8 cellular contexts compared by ENCODE assay signal in genomic region chr18:79680100-79680879, GRCh38. TPM values are rescaled to one million over a fixed set of nuclear protein-coding genes. Genes with fewer than 3 reads are reported as not detected.
A peak's percentile ranks its signal among the peaks of the same experiment; 100 is the strongest.
DNase-seq lines count a peak whose midpoint lies in the region; ATAC-seq, FAIRE-seq and TF ChIP-seq lines count a peak whose summit lies in the region.

No MANE protein-coding gene starts in this region.

- no peak for FAIRE-seq in HTR-8/SVneo (lab: Jason Lieb, UNC)

- H3K36me3 Mint-ChIP-seq in T-helper 17 cell (ENCODE audit: low read depth) (no peaks in the 10 kb centered on the region), chondrocyte (ENCODE audit: low read depth) (no peaks in the 10 kb centered on the region)

- peak overlapping the region; percentile 74 to 89 for H3K9ac ChIP-seq in stomach smooth muscle (ENCODE audit: low read length in 2 of 2)

- peak overlapping the region; percentile 91 for H3K4me3 Mint-ChIP-seq in T-helper 17 cell
- H3K4me3 Mint-ChIP-seq in chondrocyte (ENCODE audit: unreplicated experiment) = peak overlapping the region; percentile 76

- H3K9me3 ChIP-seq in BE2C = no peaks in the 10 kb centered on the region
- no peaks in the 10 kb centered on the region for H3K9me3 ChIP-seq in T-helper 17 cell (ENCODE audit: control insufficient read depth, low read length, poor library complexity, severe bottlenecking)
- no peaks in the 10 kb centered on the region for H3K9me3 ChIP-seq in stomach smooth muscle (ENCODE audit: control insufficient read depth in 2 of 2, low read length in 2 of 2)

- no peak for TF ChIP-seq CTCF in BE2C (IDR thresholded peaks at IDR 0.05; ENCODE audit: low read depth, low read length)
- peak; percentile 47 for TF ChIP-seq CTCF in chondrocyte (IDR thresholded peaks at IDR 0.05)

- ATAC-seq in GM19328 (IDR thresholded peaks at IDR 0.05; ENCODE audit: unreplicated experiment) (peak; percentile 0), T-helper 17 cell (no peak)

- no peaks in the 10 kb centered on the region for H3K9me3 Mint-ChIP-seq in chondrocyte (ENCODE audit: low read depth)

- H3K4me1 Mint-ChIP-seq in T-helper 17 cell (peaks cover 41% of the 10 kb centered on the region), chondrocyte (ENCODE audit: low read depth) (peaks cover 44% of the 10 kb centered on the region)

- H3K27me3 Mint-ChIP-seq in T-helper 17 cell (no peaks in the 10 kb centered on the region), chondrocyte (ENCODE audit: low read depth) (no peaks in the 10 kb centered on the region)

- no peak overlapping the region for H3K27ac ChIP-seq in stomach smooth muscle (ENCODE audit: low read length)

- H3K4me1 ChIP-seq in BE2C = no peaks in the 10 kb centered on the region; the same call in 1 of the 2 replicates
- H3K4me1 ChIP-seq in stomach smooth muscle (ENCODE audit: control insufficient read depth, insufficient read depth, low read length) = peaks cover 30% of the 10 kb centered on the region

- peak overlapping the region; percentile 81 for H3K27ac Mint-ChIP-seq in T-helper 17 cell
- peak overlapping the region; percentile 69 for H3K27ac Mint-ChIP-seq in chondrocyte (ENCODE audit: unreplicated experiment)

- H3K27me3 ChIP-seq in BE2C = no peaks in the 10 kb centered on the region
- no peaks in the 10 kb centered on the region for H3K27me3 ChIP-seq in stomach smooth muscle (ENCODE audit: control insufficient read depth in 1 of 2, insufficient read depth in 2 of 2, low read length in 2 of 2)

- H3K36me3 ChIP-seq in BE2C = no peaks in the 10 kb centered on the region
- H3K36me3 ChIP-seq in stomach smooth muscle (ENCODE audit: control insufficient read depth in 2 of 2, insufficient read depth in 2 of 2, low read length in 2 of 2) = peaks cover 0 to 6% of the 10 kb centered on the region in 2 donors

- DNase-seq in BE2C (no peak), HTR-8/SVneo (ENCODE audit: insufficient read length, low spot score) (peak; percentile 7), T-helper 17 cell (no peak), chondrocyte (ENCODE audit: low spot score) (no peak), medulla oblongata (ENCODE audit: extremely low spot score) (peak; percentile 28), NCI-H1105 treated with DMSO at 0.1 percent for 48 hours (lab: John Stamatoyannopoulos, UW) (no peak)

- peak overlapping the region; percentile 73 for H3K4me3 ChIP-seq in BE2C (ENCODE audit: low read depth, low read length)
- H3K4me3 ChIP-seq in stomach smooth muscle (ENCODE audit: low read length in 2 of 2) = peak overlapping the region; percentile 77 to 96

RNA-seq across cellular contexts. Expression of gene CTDP1, which starts 0.7 kb away (rescaled TPM):
- polyA plus RNA-seq in BE2C (2012; ENCODE audit: insufficient read depth, insufficient read length, low read depth) = 18.1 TPM
- 10 to 100 TPM; 61.0 to 65.1 TPM for total RNA-seq in T-helper 17 cell
- total RNA-seq in chondrocyte = 20.0 to 21.0 TPM (median 20.9 TPM) in 3 replicates

Comparison
In these comparisons a context has a peak if more than half of its experiments do, and no peak if none do; other contexts are left out.
1. DNase-seq: peak in HTR-8/SVneo (single experiment) and medulla oblongata (single experiment); none in BE2C (single experiment), T-helper 17 cell (0 of 3), chondrocyte (single experiment) and NCI-H1105 treated with DMSO at 0.1 percent for 48 hours (single experiment).